ENCODE assay signal across 12 cellular contexts in genomic region chr13:63455938-63456337, GRCh38.
DNase-seq lines count a peak whose midpoint lies in the region; ATAC-seq and TF ChIP-seq lines count a peak whose summit lies in the region.
"Had no signal": no experiment of that assay in that cellular context is flagged by ENCODE, and none has a peak within 500 bp of the region (broad histone marks: within the 10 kb centered on the region; RNA-seq: fewer than 3 reads in every experiment).

No MANE protein-coding gene starts in this region.

- ATAC-seq in GM19324 (IDR thresholded peaks at IDR 0.05; ENCODE audit: low FRiP score, unreplicated experiment) (no peak), HG02884 (IDR thresholded peaks at IDR 0.05; ENCODE audit: unreplicated experiment) (no peak)

- peak; percentile 43 for DNase-seq in NCI-H82 (lab: John Stamatoyannopoulos, UW)
- no peak for DNase-seq in NCI-H82 treated with DMSO at 0.1 percent for 48 hours (lab: John Stamatoyannopoulos, UW; ENCODE audit: unreplicated experiment)
- DNase-seq in M059J (ENCODE audit: low read depth): peak; percentile 2
- DNase-seq in astrocyte of the cerebellum (ENCODE audit: low read depth): no peak
- no peak for DNase-seq in retinal pigment epithelial cell (ENCODE audit: low read depth)
- DNase-seq in amygdala (lab: John Stamatoyannopoulos, UW): no peak
- DNase-seq: activated CD4-positive, CD25-positive, alpha-beta regulatory T cell treated with anti-CD3 and anti-CD28 coated beads, Interleukin-2, amount 50 U/mL, for 72 hours; GF-D8; NCI-H446 had no signal

- peak; percentile 12 for TF ChIP-seq CTCF in astrocyte of the cerebellum (IDR thresholded peaks at IDR 0.05; ENCODE audit: low read depth, low read length, missing control alignments)
- TF ChIP-seq CTCF in retinal pigment epithelial cell (conservative IDR thresholded peaks at IDR 0.05; ENCODE audit: low read depth, low read length): peak; percentile 23

- no peak overlapping the region for H3K4me3 ChIP-seq in astrocyte of the cerebellum (ENCODE audit: low read depth, low read length)
- H3K4me3 ChIP-seq in retinal pigment epithelial cell (ENCODE audit: low read length): no peak overlapping the region
- H3K4me3 ChIP-seq: SJCRH30 had no signal

- in situ Hi-C loops in astrocyte of the cerebellum (cut with HindIII; ENCODE audit: low sequenced_read_pairs): no loop called here

Comparison
In these comparisons a context has a peak if more than half of its experiments do, and no peak if none do; other contexts are left out.
1. DNase-seq: peak in NCI-H82 (single experiment) and M059J (single experiment); none in NCI-H82 treated with DMSO at 0.1 percent for 48 hours (single experiment), astrocyte of the cerebellum (single experiment), retinal pigment epithelial cell (single experiment) and amygdala (0 of 56).